19 cellular contexts compared by ENCODE assay signal in the genomic region with DNA sequence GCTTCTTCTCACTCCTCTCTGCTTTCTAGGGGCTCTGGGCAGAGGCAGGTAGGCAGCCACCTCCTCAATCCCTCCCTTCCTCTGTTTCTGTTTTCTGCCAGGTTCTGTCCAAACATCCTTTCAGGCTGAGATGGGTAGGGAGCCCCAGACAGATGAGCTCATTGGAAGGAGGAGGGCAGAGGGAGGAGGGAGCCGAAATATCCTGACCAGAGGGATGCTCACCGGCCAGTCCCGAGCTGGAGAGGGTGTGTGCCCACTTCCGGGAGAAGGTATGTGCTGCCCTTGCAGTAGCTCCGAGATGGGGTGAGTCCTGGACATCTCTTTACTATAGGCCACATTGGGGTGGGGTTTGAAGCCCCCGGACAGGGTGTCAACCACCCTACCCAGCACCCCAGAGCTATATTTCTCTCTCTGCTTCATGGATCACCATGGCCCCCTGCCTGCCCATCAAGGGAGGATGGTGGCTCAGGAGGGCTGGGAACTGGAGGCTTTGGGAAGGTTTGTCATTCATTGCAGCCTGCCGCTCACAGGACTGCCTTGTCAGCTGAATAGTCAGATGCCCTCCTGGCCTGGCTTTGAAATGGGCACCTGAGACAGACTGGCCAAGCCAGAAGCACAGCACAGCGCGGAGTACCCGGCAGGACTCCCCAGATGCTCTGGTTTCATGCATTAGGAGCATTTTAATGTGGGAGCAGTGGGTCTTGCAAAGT. TPM values are rescaled to one million over a fixed set of nuclear protein-coding genes. Genes with fewer than 3 reads are reported as not detected.
DNase-seq lines count a peak whose midpoint lies in the region; ATAC-seq, FAIRE-seq and TF ChIP-seq lines count a peak whose summit lies in the region.
"Had no signal": no experiment of that assay in that cellular context is flagged by ENCODE, and none has a peak within 500 bp of the region (broad histone marks: within the 10 kb centered on the region; RNA-seq: fewer than 3 reads in every experiment).

No MANE protein-coding gene starts in this region.

- no peak overlapping the region for H3K9ac ChIP-seq in astrocyte (ENCODE audit: low read length)
- H3K9ac ChIP-seq in iPS-18a (ENCODE audit: low read length) = no peak overlapping the region
- H3K9ac ChIP-seq: BLaER1 treated with 17β-estradiol and CSF1 and Interleukin-3, amounts not matched to agents 10 nM and 100 nM had no signal

- peak overlapping the region; percentile 17 for H3K27ac Mint-ChIP-seq in astrocyte (ENCODE audit: unreplicated experiment)
- H3K27ac Mint-ChIP-seq in stimulated activated effector memory CD8-positive, alpha-beta T cell treated with anti-CD3 and anti-CD28 coated beads, Interleukin-12 subunit alpha, Interleukin-12 subunit beta, amount 100 ng/mL, for 72 hours = no peak overlapping the region

- peaks cover 2% of the 10 kb centered on the region for H3K9me3 Mint-ChIP-seq in astrocyte (ENCODE audit: unreplicated experiment)
- no peaks in the 10 kb centered on the region for H3K9me3 Mint-ChIP-seq in stimulated activated effector memory CD8-positive, alpha-beta T cell treated with anti-CD3 and anti-CD28 coated beads, Interleukin-12 subunit alpha, Interleukin-12 subunit beta, amount 100 ng/mL, for 72 hours

- no peak overlapping the region for H3K27ac ChIP-seq in astrocyte (ENCODE audit: low read depth, low read length)
- no peak overlapping the region for H3K27ac ChIP-seq in iPS-18a (ENCODE audit: low read length)
- H3K27ac ChIP-seq: A549; BLaER1 treated with 17β-estradiol and CSF1 and Interleukin-3, amounts not matched to agents 10 nM and 100 nM; PC-9 had no signal

- intact Hi-C loops in left ventricle myocardium superior (cut with micrococcal nuclease) (no loop called here), left cardiac atrium (cut with DNase I) (no loop called here)

- no peak for TF ChIP-seq CTCF in astrocyte (IDR thresholded peaks at IDR 0.05; ENCODE audit: insufficient read depth, low read depth, low read length)

- H2AFZ ChIP-seq in astrocyte (ENCODE audit: low read depth, low read length) = no peak overlapping the region
- H2AFZ ChIP-seq: PC-9 had no signal

- H3K4me3 ChIP-seq in astrocyte (ENCODE audit: insufficient read depth, low read depth, low read length) = no peak overlapping the region
- H3K4me3 ChIP-seq in iPS-18a (ENCODE audit: low read length) = peak overlapping the region; percentile 52
- H3K4me3 ChIP-seq: A549; BLaER1 treated with 17β-estradiol and CSF1 and Interleukin-3, amounts not matched to agents 10 nM and 100 nM; HAP-1; PC-9 had no signal

- H4K20me1 ChIP-seq in astrocyte (ENCODE audit: insufficient read depth, low read length) = no peaks in the 10 kb centered on the region

- H3K27me3 ChIP-seq in astrocyte (ENCODE audit: insufficient read depth, low read length) (peaks cover 67% of the 10 kb centered on the region), iPS-18a (ENCODE audit: control insufficient read depth, insufficient read depth, low read length) (peaks cover 76% of the 10 kb centered on the region)

- DNase-seq in left ventricle myocardium superior = peak; percentile 20
- no peak for DNase-seq in left cardiac atrium
- DNase-seq in astrocyte (ENCODE audit: low read depth) = no peak
- no peak for DNase-seq in stimulated activated effector memory CD8-positive, alpha-beta T cell treated with anti-CD3 and anti-CD28 coated beads, Interleukin-12 subunit alpha, Interleukin-12 subunit beta, amount 100 ng/mL, for 72 hours (ENCODE audit: low spot score in 2 of 2)
- no peak for DNase-seq in NCI-H69 (lab: John Stamatoyannopoulos, UW)
- no peak for DNase-seq in NCI-H2171 (lab: John Stamatoyannopoulos, UW)
- DNase-seq: MV-4-11, NCI-H2029, NCI-H774, PC-9 had no signal

- no peaks in the 10 kb centered on the region for H3K79me2 ChIP-seq in astrocyte (ENCODE audit: insufficient read depth, low read length)

- H3K36me3 Mint-ChIP-seq in astrocyte (ENCODE audit: low read depth, unreplicated experiment) = no peaks in the 10 kb centered on the region
- peaks cover 5% of the 10 kb centered on the region for H3K36me3 Mint-ChIP-seq in stimulated activated effector memory CD8-positive, alpha-beta T cell treated with anti-CD3 and anti-CD28 coated beads, Interleukin-12 subunit alpha, Interleukin-12 subunit beta, amount 100 ng/mL, for 72 hours

- H3K4me3 Mint-ChIP-seq in astrocyte (ENCODE audit: unreplicated experiment) = no peak overlapping the region
- H3K4me3 Mint-ChIP-seq in stimulated activated effector memory CD8-positive, alpha-beta T cell treated with anti-CD3 and anti-CD28 coated beads, Interleukin-12 subunit alpha, Interleukin-12 subunit beta, amount 100 ng/mL, for 72 hours = peak overlapping the region; percentile 19

- H3K4me1 Mint-ChIP-seq in astrocyte (ENCODE audit: low read depth, unreplicated experiment) = no peaks in the 10 kb centered on the region
- peaks cover 24% of the 10 kb centered on the region for H3K4me1 Mint-ChIP-seq in stimulated activated effector memory CD8-positive, alpha-beta T cell treated with anti-CD3 and anti-CD28 coated beads, Interleukin-12 subunit alpha, Interleukin-12 subunit beta, amount 100 ng/mL, for 72 hours

- H3K27me3 Mint-ChIP-seq in astrocyte (ENCODE audit: low read depth, unreplicated experiment) = peaks cover 86% of the 10 kb centered on the region

- FAIRE-seq in astrocyte (lab: Jason Lieb, UNC) = no peak
- FAIRE-seq: A549, GM12892 had no signal

- H3K9me3 ChIP-seq in astrocyte (ENCODE audit: insufficient read depth, low read depth, low read length) (no peaks in the 10 kb centered on the region), iPS-18a (ENCODE audit: control insufficient read depth, low read depth, low read length) (no peaks in the 10 kb centered on the region)
- H3K9me3 ChIP-seq: A549; BLaER1 treated with 17β-estradiol and CSF1 and Interleukin-3, amounts not matched to agents 10 nM and 100 nM; HAP-1 had no signal

- H3K4me1 ChIP-seq in astrocyte (ENCODE audit: insufficient read depth, low read length) (peaks cover 3% of the 10 kb centered on the region), iPS-18a (ENCODE audit: control insufficient read depth, low read depth, low read length) (peaks cover 34% of the 10 kb centered on the region)
- H3K4me1 ChIP-seq: A549, HAP-1 had no signal

- H3K36me3 ChIP-seq in astrocyte (ENCODE audit: insufficient read depth, low read length) (no peaks in the 10 kb centered on the region), iPS-18a (ENCODE audit: control insufficient read depth, low read depth, low read length) (no peaks in the 10 kb centered on the region)
- H3K36me3 ChIP-seq: BLaER1 treated with 17β-estradiol and CSF1 and Interleukin-3, amounts not matched to agents 10 nM and 100 nM; HAP-1 had no signal

- H3K4me2 ChIP-seq in astrocyte (ENCODE audit: low read length) = no peak overlapping the region
- H3K4me2 ChIP-seq: BLaER1 treated with 17β-estradiol and CSF1 and Interleukin-3, amounts not matched to agents 10 nM and 100 nM had no signal

- ATAC-seq in left ventricle myocardium superior = no peak
- no peak for ATAC-seq in left cardiac atrium
- no peak for ATAC-seq in stimulated activated effector memory CD8-positive, alpha-beta T cell treated with anti-CD3 and anti-CD28 coated beads, Interleukin-12 subunit alpha, Interleukin-12 subunit beta, amount 100 ng/mL, for 72 hours
- ATAC-seq in GM19324 (IDR thresholded peaks at IDR 0.05; ENCODE audit: low FRiP score, unreplicated experiment) = no peak

RNA-seq across cellular contexts. Expression of a gene that starts 4.7 kb away (rescaled TPM):
- total RNA-seq in left ventricle myocardium superior (11.0 TPM), left cardiac atrium (10 to 100 TPM in 1 of 2 donors, 1 to 10 TPM in 1; 5.9 to 11.3 TPM), astrocyte (0.31 and 0.89 TPM in 2 replicates)
- total RNA-seq: NCI-H460, PC-9, SK-MEL-5 had no signal

RNA-seq across cellular contexts. Expression of a gene that starts 19.1 kb away (rescaled TPM):
- total RNA-seq in left ventricle myocardium superior (19.6 TPM), left cardiac atrium (10 to 100 TPM in 1 of 2 donors, 1 to 10 TPM in 1; 3.3 to 10.1 TPM), astrocyte (0.18 and 0.29 TPM in 2 replicates)
- total RNA-seq: Daoy, NCI-H460, PC-9, SK-MEL-5 had no signal
